1 cellular context compared by ENCODE assay signal in the genomic region with DNA sequence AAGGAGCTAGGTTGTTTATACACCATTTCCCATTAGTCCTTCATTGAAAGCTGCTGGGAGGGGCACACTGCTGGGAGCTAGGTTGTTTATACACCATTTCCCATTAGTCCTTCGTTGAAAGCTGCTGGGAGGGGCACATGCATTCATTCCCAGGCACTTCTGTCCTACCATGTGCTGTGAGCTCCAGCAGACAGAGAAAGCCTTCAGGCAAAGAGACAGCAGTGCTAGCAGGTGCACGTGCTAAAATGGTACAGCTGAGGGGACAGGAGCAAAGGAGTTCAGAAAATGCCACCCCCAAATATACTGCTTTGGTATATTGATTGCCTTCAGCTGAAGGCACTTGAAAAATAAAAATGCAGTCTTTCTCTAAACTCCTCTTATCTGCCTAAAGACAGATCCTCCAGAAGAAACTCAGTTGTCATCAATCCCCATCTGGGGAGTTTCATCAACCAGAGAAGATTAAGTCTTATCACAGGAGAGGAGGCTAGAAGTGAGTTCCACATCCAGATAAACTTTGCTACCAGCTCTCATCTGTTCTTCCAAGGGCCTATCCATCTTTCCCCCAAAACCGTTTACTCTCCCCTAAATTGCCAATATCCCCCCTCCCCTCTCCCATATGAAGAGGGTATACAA.
A peak's percentile ranks its signal among the peaks of the same experiment; 100 is the strongest.
TF ChIP-seq lines count a peak whose summit lies in the region.

No MANE protein-coding gene starts in this region.

TF ChIP-seq in K562, 482 proteins besides CTCF, POLR2A, EP300 and RAD21 (continued from another document):
- TF ChIP-seq ATF3 (IDR thresholded peaks at IDR 0.05) (no peak), ATF3 (CRISPR knock-in tag; conservative IDR thresholded peaks at IDR 0.05) (no peak), KDM1A (IDR thresholded peaks at IDR 0.05) (peak in 1 of 2 experiments; percentile 49; a peak in 1 of 4 replicates), POLR3G (IDR thresholded peaks at IDR 0.05; ENCODE audit: extremely low read depth, insufficient read length, insufficient replicate concordance) (no peak), KLF16 (IDR thresholded peaks at IDR 0.05) (peak; percentile 48; the same call in 1 of the 2 replicates), ZKSCAN1 (IDR thresholded peaks at IDR 0.05; ENCODE audit: low read depth, low read length) (no peak), THAP7 (CRISPR knock-in tag; IDR thresholded peaks at IDR 0.05) (no peak), ARHGAP35 (IDR thresholded peaks at IDR 0.05; ENCODE audit: partially characterized antibody) (no peak), NCOR1 (IDR thresholded peaks at IDR 0.05) (peak; percentile 52; the same call in 1 of the 2 replicates), CBFA2T2 (conservative IDR thresholded peaks at IDR 0.05) (peak; percentile 72), PHB2 (IDR thresholded peaks at IDR 0.05; ENCODE audit: low read depth) (no peak), ZBTB7A (IDR thresholded peaks at IDR 0.05; ENCODE audit: borderline replicate concordance, control insufficient read depth, low read depth, low read length) (no peak), BHLHE40 (IDR thresholded peaks at IDR 0.05; ENCODE audit: low read length) (0 out of 2 replicates have a peak, but pooled peaks have one; percentile 19), MTA2 (IDR thresholded peaks at IDR 0.05; ENCODE audit: low read depth) (peak; percentile 53), L3MBTL2 (IDR thresholded peaks at IDR 0.05) (peak; percentile 55; the same call in 1 of the 2 replicates), ZNF12 (CRISPR knock-in tag; IDR thresholded peaks at IDR 0.05) (no peak), ID3 (CRISPR knock-in tag; IDR thresholded peaks at IDR 0.05) (no peak), ID3 (tag; IDR thresholded peaks at IDR 0.05) (no peak), ZNF583 (CRISPR knock-in tag; IDR thresholded peaks at IDR 0.05) (no peak), ZNF197 (CRISPR knock-in tag; IDR thresholded peaks at IDR 0.05; ENCODE audit: low read depth) (no peak), ARID1B (IDR thresholded peaks at IDR 0.05) (peak; percentile 83), SMARCC2 (IDR thresholded peaks at IDR 0.05; ENCODE audit: low read depth) (no peak), SMARCA4 (IDR thresholded peaks at IDR 0.05) (peak; percentile 65), MEIS2 (IDR thresholded peaks at IDR 0.05; ENCODE audit: partially characterized antibody) (peak; percentile 70), ZNF253 (CRISPR knock-in tag; conservative IDR thresholded peaks at IDR 0.05) (no peak), ZNF507 (tag; conservative IDR thresholded peaks at IDR 0.05) (no peak), ZNF165 (CRISPR knock-in tag; IDR thresholded peaks at IDR 0.05; ENCODE audit: borderline replicate concordance) (no peak)
- TF ChIP-seq, protein P1, sequence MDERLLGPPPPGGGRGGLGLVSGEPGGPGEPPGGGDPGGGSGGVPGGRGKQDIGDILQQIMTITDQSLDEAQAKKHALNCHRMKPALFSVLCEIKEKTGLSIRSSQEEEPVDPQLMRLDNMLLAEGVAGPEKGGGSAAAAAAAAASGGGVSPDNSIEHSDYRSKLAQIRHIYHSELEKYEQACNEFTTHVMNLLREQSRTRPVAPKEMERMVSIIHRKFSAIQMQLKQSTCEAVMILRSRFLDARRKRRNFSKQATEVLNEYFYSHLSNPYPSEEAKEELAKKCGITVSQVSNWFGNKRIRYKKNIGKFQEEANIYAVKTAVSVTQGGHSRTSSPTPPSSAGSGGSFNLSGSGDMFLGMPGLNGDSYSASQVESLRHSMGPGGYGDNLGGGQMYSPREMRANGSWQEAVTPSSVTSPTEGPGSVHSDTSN (CRISPR knock-in tag; IDR thresholded peaks at IDR 0.05; ENCODE audit: low read depth) = no peak
- TF ChIP-seq, protein P1 (tag; conservative IDR thresholded peaks at IDR 0.05; ENCODE audit: low read depth) = peak; percentile 37; the same call in 1 of the 2 replicates
